In genomic region chr7:74044366-74045350, GRCh38 we compare ENCODE assay signal across 20 cellular contexts. TPM values are rescaled to one million over a fixed set of nuclear protein-coding genes. Genes with fewer than 3 reads are reported as not detected.
DNase-seq lines count a peak whose midpoint lies in the region; ATAC-seq lines count a peak whose summit lies in the region.
"Had no signal": no experiment of that assay in that cellular context is flagged by ENCODE, and none has a peak within 500 bp of the region (broad histone marks: within the 10 kb centered on the region; RNA-seq: fewer than 3 reads in every experiment).

No MANE protein-coding gene starts in this region.

- POLR2A ChIA-PET in activated CD4-positive, alpha-beta T cell treated with anti-CD3 and anti-CD28 coated beads for 36 hours (lab: Charles Lee): no interaction called here

- CTCF ChIA-PET in activated CD4-positive, alpha-beta T cell treated with anti-CD3 and anti-CD28 coated beads for 36 hours (lab: Charles Lee): interaction anchor here (0.7 kb wide), 1 partner anchor 20 kb away, joined by 4 read pairs; no protein-coding TSS in a partner anchor

- H3K36me3 Mint-ChIP-seq in activated CD4-positive, alpha-beta T cell treated with anti-CD3 and anti-CD28 coated beads for 36 hours (ENCODE audit: low read depth): no peaks in the 10 kb centered on the region
- no peaks in the 10 kb centered on the region for H3K36me3 Mint-ChIP-seq in activated T-helper 17 cell treated with anti-CD3 and anti-CD28 coated beads, Interleukin-2, amount 50 U/mL, for 72 hours (ENCODE audit: low read depth)
- H3K36me3 Mint-ChIP-seq: CD4-positive, CD25-positive, alpha-beta regulatory T cell; natural killer cell had no signal

- intact Hi-C loops in activated CD4-positive, alpha-beta T cell treated with anti-CD3 and anti-CD28 coated beads for 36 hours (cut with DNase I, micrococcal nuclease): no loop called here

- no peaks in the 10 kb centered on the region for H3K27me3 ChIP-seq in layer of hippocampus (ENCODE audit: control insufficient read depth, insufficient read depth, low read length)
- H3K27me3 ChIP-seq: thyroid gland had no signal

- peak overlapping the region; percentile 94 for H3K27ac ChIP-seq in layer of hippocampus (ENCODE audit: low read depth, low read length)
- H3K27ac ChIP-seq: 22Rv1, HL-60, thyroid gland had no signal

- H3K4me1 Mint-ChIP-seq in activated CD4-positive, alpha-beta T cell treated with anti-CD3 and anti-CD28 coated beads for 36 hours: no peaks in the 10 kb centered on the region
- H3K4me1 Mint-ChIP-seq in activated T-helper 17 cell treated with anti-CD3 and anti-CD28 coated beads, Interleukin-2, amount 50 U/mL, for 72 hours: no peaks in the 10 kb centered on the region
- H3K4me1 Mint-ChIP-seq: CD4-positive, CD25-positive, alpha-beta regulatory T cell; natural killer cell had no signal

- no peaks in the 10 kb centered on the region for H3K9me3 Mint-ChIP-seq in activated CD4-positive, alpha-beta T cell treated with anti-CD3 and anti-CD28 coated beads for 36 hours (ENCODE audit: low read depth)
- no peaks in the 10 kb centered on the region for H3K9me3 Mint-ChIP-seq in activated T-helper 17 cell treated with anti-CD3 and anti-CD28 coated beads, Interleukin-2, amount 50 U/mL, for 72 hours
- H3K9me3 Mint-ChIP-seq: CD4-positive, CD25-positive, alpha-beta regulatory T cell; natural killer cell had no signal

- no peak overlapping the region for H3K4me3 Mint-ChIP-seq in activated CD4-positive, alpha-beta T cell treated with anti-CD3 and anti-CD28 coated beads for 36 hours
- no peak overlapping the region for H3K4me3 Mint-ChIP-seq in activated T-helper 17 cell treated with anti-CD3 and anti-CD28 coated beads, Interleukin-2, amount 50 U/mL, for 72 hours
- H3K4me3 Mint-ChIP-seq: CD4-positive, CD25-positive, alpha-beta regulatory T cell; natural killer cell had no signal

- no peaks in the 10 kb centered on the region for H3K27me3 Mint-ChIP-seq in activated CD4-positive, alpha-beta T cell treated with anti-CD3 and anti-CD28 coated beads for 36 hours
- no peaks in the 10 kb centered on the region for H3K27me3 Mint-ChIP-seq in activated T-helper 17 cell treated with anti-CD3 and anti-CD28 coated beads, Interleukin-2, amount 50 U/mL, for 72 hours

- ATAC-seq in activated CD4-positive, alpha-beta T cell treated with anti-CD3 and anti-CD28 coated beads for 36 hours: no peak
- ATAC-seq in activated T-helper 17 cell treated with anti-CD3 and anti-CD28 coated beads, Interleukin-2, amount 50 U/mL, for 72 hours (replicated peaks): no peak
- ATAC-seq: natural killer cell had no signal

- H3K27ac Mint-ChIP-seq in activated CD4-positive, alpha-beta T cell treated with anti-CD3 and anti-CD28 coated beads for 36 hours: no peak overlapping the region
- no peak overlapping the region for H3K27ac Mint-ChIP-seq in activated T-helper 17 cell treated with anti-CD3 and anti-CD28 coated beads, Interleukin-2, amount 50 U/mL, for 72 hours
- H3K27ac Mint-ChIP-seq: natural killer cell had no signal

- DNase-seq in NCI-H2171 treated with DMSO at 0.1 percent for 48 hours (lab: John Stamatoyannopoulos, UW) (peak; percentile 22), NCI-H2171 (lab: John Stamatoyannopoulos, UW) (no peak), amygdala (lab: John Stamatoyannopoulos, UW) (peak in 34 of 56 donors; percentile 19 to 85 (median 48)), superior temporal gyrus (ENCODE audit: extremely low spot score) (peak; percentile 83), NCI-H524 treated with DMSO at 0.1 percent for 48 hours (lab: John Stamatoyannopoulos, UW) (no peak)
- no peak for DNase-seq in activated CD4-positive, alpha-beta T cell treated with anti-CD3 and anti-CD28 coated beads for 36 hours
- DNase-seq: activated effector memory CD4-positive, alpha-beta T cell treated with Interleukin-2 at 50 U/mL for 16 hours; amniotic stem cell; CD4-positive, CD25-positive, alpha-beta regulatory T cell; DND-41; KG1; natural killer cell; NCI-H1417 treated with DMSO at 0.1 percent for 48 hours; NCI-H446 treated with DMSO at 0.1 percent for 48 hours; OCI-M1; thyroid gland had no signal

RNA-seq across cellular contexts. Expression of gene ELN, which starts 16.7 kb away (rescaled TPM):
- total RNA-seq in activated CD4-positive, alpha-beta T cell treated with anti-CD3 and anti-CD28 coated beads for 36 hours: not detected
- total RNA-seq in activated T-helper 17 cell treated with anti-CD3 and anti-CD28 coated beads, Interleukin-2, amount 50 U/mL, for 72 hours: not detected

RNA-seq across cellular contexts. Expression of gene LIMK1, which starts 38.9 kb away (rescaled TPM):
- 10 to 100 TPM; 12.5 to 14.8 TPM for total RNA-seq in activated CD4-positive, alpha-beta T cell treated with anti-CD3 and anti-CD28 coated beads for 36 hours
- 10 to 100 TPM; 12.7 to 20.2 TPM for total RNA-seq in activated T-helper 17 cell treated with anti-CD3 and anti-CD28 coated beads, Interleukin-2, amount 50 U/mL, for 72 hours

Comparison
In these comparisons a context has a peak if more than half of its experiments do, and no peak if none do; other contexts are left out.
1. DNase-seq: peak in NCI-H2171 treated with DMSO at 0.1 percent for 48 hours (single experiment), amygdala (34 of 56) and superior temporal gyrus (single experiment); none in NCI-H2171 (single experiment), activated CD4-positive, alpha-beta T cell treated with anti-CD3 and anti-CD28 coated beads for 36 hours (single experiment) and NCI-H524 treated with DMSO at 0.1 percent for 48 hours (single experiment).